ENCODE assay signal across 24 cellular contexts in genomic region chr1:102715150-102715549, GRCh38.
A peak's percentile ranks its signal among the peaks of the same experiment; 100 is the strongest.
DNase-seq lines count a peak whose midpoint lies in the region; ATAC-seq and TF ChIP-seq lines count a peak whose summit lies in the region.
"Had no signal": no experiment of that assay in that cellular context is flagged by ENCODE, and none has a peak within 500 bp of the region (broad histone marks: within the 10 kb centered on the region; RNA-seq: fewer than 3 reads in every experiment).

No MANE protein-coding gene starts in this region.

- intact Hi-C loops in PC-9 (cut with micrococcal nuclease; ENCODE audit: unreplicated experiment) (no loop called here), mucosa of descending colon (cut with DNase I, micrococcal nuclease) (no loop called here)

- H3K4me1 ChIP-seq in PC-9 (replicated peaks; ENCODE audit: insufficient read depth), result no peaks in the 10 kb centered on the region
- no peaks in the 10 kb centered on the region for H3K4me1 ChIP-seq in mucosa of descending colon (ENCODE audit: low read depth)
- H3K4me1 ChIP-seq: SJSA1 had no signal

- H3F3A ChIP-seq in PC-9 (ENCODE audit: insufficient read depth, low read depth), result no peaks in the 10 kb centered on the region

- H3K27me3 ChIP-seq in PC-9 (ENCODE audit: insufficient read depth, low read depth), result no peaks in the 10 kb centered on the region
- H3K27me3 ChIP-seq: MG63, SJSA1 had no signal

- no peak overlapping the region for H3K27ac ChIP-seq in PC-9
- H3K27ac ChIP-seq: SJSA1 had no signal

- H3K4me2 ChIP-seq in PC-9, result no peak overlapping the region

- H3K9me3 ChIP-seq in PC-9 (ENCODE audit: insufficient read depth, low read depth), result no peaks in the 10 kb centered on the region
- H3K9me3 ChIP-seq in mucosa of descending colon, result no peaks in the 10 kb centered on the region
- H3K9me3 ChIP-seq: MG63, SJSA1 had no signal

- H3K79me2 ChIP-seq in PC-9 (ENCODE audit: low read depth), result no peaks in the 10 kb centered on the region

- DNase-seq in NOMO-1 treated with DMSO at 0.1 percent for 48 hours (lab: John Stamatoyannopoulos, UW; ENCODE audit: unreplicated experiment) (peak; percentile 41), NOMO-1 treated with dmso at 0.1 percent for 144 hours (lab: John Stamatoyannopoulos, UW; ENCODE audit: unreplicated experiment) (no peak), MV-4-11 (lab: John Stamatoyannopoulos, UW) (peak; percentile 81), PC-9 (no peak), skeletal muscle cell (ENCODE audit: low read depth) (peak; percentile 52), mucosa of descending colon (no peak)
- DNase-seq in activated naive CD4-positive, alpha-beta T cell (lab: John Stamatoyannopoulos, UW), result no peak
- DNase-seq: 8988T; CD4-positive, alpha-beta T cell; COR-L47; DMS53; HCEC 1CT; KBM-7; MG63; NCI-H1105; NCI-H1436 treated with DMSO at 0.1 percent for 48 hours; NCI-H187 treated with DMSO at 0.1 percent for 48 hours; NCI-H2107; NCI-H524; NCI-H748 treated with DMSO at 0.1 percent for 48 hours; T-helper 2 cell had no signal

- CTCF ChIA-PET in PC-9 (lab: Charles Lee), result no interaction called here

- H3K36me3 ChIP-seq in PC-9 (ENCODE audit: low read depth) (no peaks in the 10 kb centered on the region), mucosa of descending colon (ENCODE audit: low read depth) (no peaks in the 10 kb centered on the region)
- H3K36me3 ChIP-seq: MG63, SJSA1 had no signal

- no peak for TF ChIP-seq CTCF in PC-9 (conservative IDR thresholded peaks at IDR 0.05)
- no peak for TF ChIP-seq CTCF in mucosa of descending colon (IDR thresholded peaks at IDR 0.05)

- H2AFZ ChIP-seq in PC-9, result peak overlapping the region; percentile 14; the same call in 1 of the 2 replicates

- no TSS peak for BruUV-seq in PC-9 (replicated peaks; lab: Mats Ljungman, UMichigan)

- no peak overlapping the region for H3K4me3 ChIP-seq in PC-9
- H3K4me3 ChIP-seq in skeletal muscle cell (ENCODE audit: low read depth, low read length), result no peak overlapping the region
- H3K4me3 ChIP-seq in mucosa of descending colon, result no peak overlapping the region
- H3K4me3 ChIP-seq: MG63, SJSA1 had no signal

- 0 out of 2 replicates have a peak, but pooled peaks cover 14% of the 10 kb centered on the region for H3K9me2 ChIP-seq in PC-9 (ENCODE audit: insufficient read depth)

- no peaks in the 10 kb centered on the region for H4K20me1 ChIP-seq in PC-9 (ENCODE audit: insufficient read depth)

- ATAC-seq in HG03095 (IDR thresholded peaks at IDR 0.05; ENCODE audit: unreplicated experiment), result no peak
- ATAC-seq in mucosa of descending colon, result no peak
- ATAC-seq: Right ventricle myocardium inferior had no signal

- POLR2A ChIA-PET in PC-9 (lab: Charles Lee; ENCODE audit: unreplicated experiment), result no interaction called here

Comparison
In these comparisons a context has a peak if more than half of its experiments do, and no peak if none do; other contexts are left out.
1. DNase-seq: peak in NOMO-1 treated with DMSO at 0.1 percent for 48 hours (single experiment), MV-4-11 (single experiment) and skeletal muscle cell (single experiment); none in NOMO-1 treated with dmso at 0.1 percent for 144 hours (single experiment), PC-9 (0 of 2), mucosa of descending colon (0 of 3) and activated naive CD4-positive, alpha-beta T cell (0 of 4).